In the genomic region with DNA sequence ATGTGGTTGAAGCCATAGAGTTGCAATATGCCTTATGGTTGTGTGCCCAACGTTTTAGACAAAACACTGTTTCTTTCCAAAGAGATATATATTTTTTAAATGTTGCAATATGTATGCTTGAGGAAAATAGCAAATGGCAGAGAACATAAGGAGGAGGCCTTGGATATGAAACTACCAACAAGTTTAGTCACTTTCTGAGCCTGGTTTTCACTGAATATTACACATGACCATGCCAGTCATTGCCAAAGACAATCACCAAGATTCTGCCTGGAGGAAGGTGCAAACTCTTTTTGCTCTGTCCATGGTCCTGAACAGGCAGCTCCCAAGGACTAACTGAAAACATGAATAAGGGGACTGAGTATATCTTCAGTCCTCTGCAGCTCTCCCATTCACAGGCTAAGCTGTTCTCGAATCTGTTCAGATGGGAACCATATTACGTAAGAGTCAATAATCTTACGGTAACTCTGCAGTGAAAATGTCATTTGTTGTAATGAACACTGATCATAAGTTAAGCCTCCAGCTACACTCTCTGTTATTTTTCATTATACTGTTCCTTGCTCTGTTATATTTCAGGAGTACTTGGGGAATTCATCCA, we compare ENCODE assay signal across 1 cellular context.
TF ChIP-seq lines count a peak whose summit lies in the region.

No MANE protein-coding gene starts in this region.

TF ChIP-seq in SK-N-SH treated with all-trans-retinoic acid at 6 μM for 48 hours, 23 proteins besides CTCF, POLR2A, EP300 and RAD21 (continued from another document):
- TF ChIP-seq, protein P1, sequence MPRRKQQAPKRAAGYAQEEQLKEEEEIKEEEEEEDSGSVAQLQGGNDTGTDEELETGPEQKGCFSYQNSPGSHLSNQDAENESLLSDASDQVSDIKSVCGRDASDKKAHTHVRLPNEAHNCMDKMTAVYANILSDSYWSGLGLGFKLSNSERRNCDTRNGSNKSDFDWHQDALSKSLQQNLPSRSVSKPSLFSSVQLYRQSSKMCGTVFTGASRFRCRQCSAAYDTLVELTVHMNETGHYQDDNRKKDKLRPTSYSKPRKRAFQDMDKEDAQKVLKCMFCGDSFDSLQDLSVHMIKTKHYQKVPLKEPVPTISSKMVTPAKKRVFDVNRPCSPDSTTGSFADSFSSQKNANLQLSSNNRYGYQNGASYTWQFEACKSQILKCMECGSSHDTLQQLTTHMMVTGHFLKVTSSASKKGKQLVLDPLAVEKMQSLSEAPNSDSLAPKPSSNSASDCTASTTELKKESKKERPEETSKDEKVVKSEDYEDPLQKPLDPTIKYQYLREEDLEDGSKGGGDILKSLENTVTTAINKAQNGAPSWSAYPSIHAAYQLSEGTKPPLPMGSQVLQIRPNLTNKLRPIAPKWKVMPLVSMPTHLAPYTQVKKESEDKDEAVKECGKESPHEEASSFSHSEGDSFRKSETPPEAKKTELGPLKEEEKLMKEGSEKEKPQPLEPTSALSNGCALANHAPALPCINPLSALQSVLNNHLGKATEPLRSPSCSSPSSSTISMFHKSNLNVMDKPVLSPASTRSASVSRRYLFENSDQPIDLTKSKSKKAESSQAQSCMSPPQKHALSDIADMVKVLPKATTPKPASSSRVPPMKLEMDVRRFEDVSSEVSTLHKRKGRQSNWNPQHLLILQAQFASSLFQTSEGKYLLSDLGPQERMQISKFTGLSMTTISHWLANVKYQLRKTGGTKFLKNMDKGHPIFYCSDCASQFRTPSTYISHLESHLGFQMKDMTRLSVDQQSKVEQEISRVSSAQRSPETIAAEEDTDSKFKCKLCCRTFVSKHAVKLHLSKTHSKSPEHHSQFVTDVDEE (CRISPR knock-in tag; IDR thresholded peaks at IDR 0.05): no peak
- no peak for TF ChIP-seq ARNTL (CRISPR knock-in tag; IDR thresholded peaks at IDR 0.05; ENCODE audit: borderline replicate concordance, low read depth)
